In the genomic region with DNA sequence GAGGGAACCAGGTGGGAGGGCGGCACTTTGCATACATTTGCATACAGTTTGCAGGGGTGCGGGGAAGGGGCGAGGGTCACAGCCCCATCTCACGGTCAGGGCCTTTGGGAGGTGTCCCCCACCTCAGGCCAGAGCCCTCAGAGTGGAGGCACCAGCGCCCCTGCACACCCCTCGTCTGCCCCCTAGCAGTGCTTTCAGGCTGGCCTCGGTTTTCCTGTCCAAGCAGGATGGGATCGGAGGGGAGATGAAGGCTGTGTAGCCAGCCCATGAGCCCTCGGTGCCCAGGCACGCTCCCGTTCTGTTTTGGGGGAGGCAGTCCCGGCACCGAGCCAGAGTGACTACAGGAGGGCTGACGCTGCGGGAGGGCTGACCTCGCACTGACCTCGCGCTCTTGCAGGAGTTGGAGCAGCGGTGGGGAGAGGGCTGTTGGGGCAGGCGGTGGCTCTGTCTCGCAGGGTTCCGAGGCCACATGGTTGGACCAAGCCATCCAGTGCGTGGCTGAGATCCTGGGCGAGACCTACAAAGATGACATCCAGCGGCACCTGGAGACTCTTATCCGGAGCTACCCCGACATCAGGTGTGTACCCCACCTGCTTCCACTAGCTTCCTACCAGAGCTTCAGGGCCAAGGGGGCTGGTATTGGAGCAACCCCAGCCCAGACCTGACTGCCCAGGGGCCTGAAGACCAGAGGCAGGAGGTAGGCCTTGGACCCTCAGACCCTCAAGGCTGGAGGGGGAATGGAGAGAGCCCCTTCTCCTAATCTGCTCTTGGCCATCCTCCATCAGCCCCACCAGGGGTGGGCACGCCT, we compare ENCODE assay signal across 1 cellular context.
TF ChIP-seq lines count a peak whose summit lies in the region.

No MANE protein-coding gene starts in this region.

TF ChIP-seq in GM23338, 12 proteins besides CTCF, POLR2A, EP300 and RAD21:
- no peak for TF ChIP-seq EZH2 (IDR thresholded peaks at IDR 0.05; ENCODE audit: low read depth, unreplicated experiment)
- TF ChIP-seq NANOG (IDR thresholded peaks at IDR 0.05; ENCODE audit: borderline replicate concordance): no peak
- TF ChIP-seq, protein P1, sequence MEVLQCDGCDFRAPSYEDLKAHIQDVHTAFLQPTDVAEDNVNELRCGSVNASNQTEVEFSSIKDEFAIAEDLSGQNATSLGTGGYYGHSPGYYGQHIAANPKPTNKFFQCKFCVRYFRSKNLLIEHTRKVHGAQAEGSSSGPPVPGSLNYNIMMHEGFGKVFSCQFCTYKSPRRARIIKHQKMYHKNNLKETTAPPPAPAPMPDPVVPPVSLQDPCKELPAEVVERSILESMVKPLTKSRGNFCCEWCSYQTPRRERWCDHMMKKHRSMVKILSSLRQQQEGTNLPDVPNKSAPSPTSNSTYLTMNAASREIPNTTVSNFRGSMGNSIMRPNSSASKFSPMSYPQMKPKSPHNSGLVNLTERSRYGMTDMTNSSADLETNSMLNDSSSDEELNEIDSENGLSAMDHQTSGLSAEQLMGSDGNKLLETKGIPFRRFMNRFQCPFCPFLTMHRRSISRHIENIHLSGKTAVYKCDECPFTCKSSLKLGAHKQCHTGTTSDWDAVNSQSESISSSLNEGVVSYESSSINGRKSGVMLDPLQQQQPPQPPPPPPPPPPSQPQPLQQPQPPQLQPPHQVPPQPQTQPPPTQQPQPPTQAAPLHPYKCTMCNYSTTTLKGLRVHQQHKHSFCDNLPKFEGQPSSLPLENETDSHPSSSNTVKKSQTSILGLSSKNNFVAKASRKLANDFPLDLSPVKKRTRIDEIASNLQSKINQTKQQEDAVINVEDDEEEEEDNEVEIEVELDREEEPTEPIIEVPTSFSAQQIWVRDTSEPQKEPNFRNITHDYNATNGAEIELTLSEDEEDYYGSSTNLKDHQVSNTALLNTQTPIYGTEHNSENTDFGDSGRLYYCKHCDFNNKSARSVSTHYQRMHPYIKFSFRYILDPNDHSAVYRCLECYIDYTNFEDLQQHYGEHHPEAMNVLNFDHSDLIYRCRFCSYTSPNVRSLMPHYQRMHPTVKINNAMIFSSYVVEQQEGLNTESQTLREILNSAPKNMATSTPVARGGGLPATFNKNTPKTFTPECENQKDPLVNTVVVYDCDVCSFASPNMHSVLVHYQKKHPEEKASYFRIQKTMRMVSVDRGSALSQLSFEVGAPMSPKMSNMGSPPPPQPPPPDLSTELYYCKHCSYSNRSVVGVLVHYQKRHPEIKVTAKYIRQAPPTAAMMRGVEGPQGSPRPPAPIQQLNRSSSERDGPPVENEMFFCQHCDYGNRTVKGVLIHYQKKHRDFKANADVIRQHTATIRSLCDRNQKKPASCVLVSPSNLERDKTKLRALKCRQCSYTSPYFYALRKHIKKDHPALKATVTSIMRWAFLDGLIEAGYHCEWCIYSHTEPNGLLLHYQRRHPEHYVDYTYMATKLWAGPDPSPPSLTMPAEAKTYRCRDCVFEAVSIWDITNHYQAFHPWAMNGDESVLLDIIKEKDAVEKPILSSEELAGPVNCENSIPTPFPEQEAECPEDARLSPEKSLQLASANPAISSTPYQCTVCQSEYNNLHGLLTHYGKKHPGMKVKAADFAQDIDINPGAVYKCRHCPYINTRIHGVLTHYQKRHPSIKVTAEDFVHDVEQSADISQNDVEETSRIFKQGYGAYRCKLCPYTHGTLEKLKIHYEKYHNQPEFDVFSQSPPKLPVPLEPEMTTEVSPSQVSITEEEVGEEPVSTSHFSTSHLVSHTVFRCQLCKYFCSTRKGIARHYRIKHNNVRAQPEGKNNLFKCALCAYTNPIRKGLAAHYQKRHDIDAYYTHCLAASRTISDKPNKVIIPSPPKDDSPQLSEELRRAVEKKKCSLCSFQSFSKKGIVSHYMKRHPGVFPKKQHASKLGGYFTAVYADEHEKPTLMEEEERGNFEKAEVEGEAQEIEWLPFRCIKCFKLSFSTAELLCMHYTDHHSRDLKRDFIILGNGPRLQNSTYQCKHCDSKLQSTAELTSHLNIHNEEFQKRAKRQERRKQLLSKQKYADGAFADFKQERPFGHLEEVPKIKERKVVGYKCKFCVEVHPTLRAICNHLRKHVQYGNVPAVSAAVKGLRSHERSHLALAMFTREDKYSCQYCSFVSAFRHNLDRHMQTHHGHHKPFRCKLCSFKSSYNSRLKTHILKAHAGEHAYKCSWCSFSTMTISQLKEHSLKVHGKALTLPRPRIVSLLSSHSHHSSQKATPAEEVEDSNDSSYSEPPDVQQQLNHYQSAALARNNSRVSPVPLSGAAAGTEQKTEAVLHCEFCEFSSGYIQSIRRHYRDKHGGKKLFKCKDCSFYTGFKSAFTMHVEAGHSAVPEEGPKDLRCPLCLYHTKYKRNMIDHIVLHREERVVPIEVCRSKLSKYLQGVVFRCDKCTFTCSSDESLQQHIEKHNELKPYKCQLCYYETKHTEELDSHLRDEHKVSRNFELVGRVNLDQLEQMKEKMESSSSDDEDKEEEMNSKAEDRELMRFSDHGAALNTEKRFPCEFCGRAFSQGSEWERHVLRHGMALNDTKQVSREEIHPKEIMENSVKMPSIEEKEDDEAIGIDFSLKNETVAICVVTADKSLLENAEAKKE (CRISPR knock-in tag; IDR thresholded peaks at IDR 0.05): no peak
- TF ChIP-seq POLR2AphosphoS5 (IDR thresholded peaks at IDR 0.05; ENCODE audit: low read depth): no peak
- TF ChIP-seq, protein P2, sequence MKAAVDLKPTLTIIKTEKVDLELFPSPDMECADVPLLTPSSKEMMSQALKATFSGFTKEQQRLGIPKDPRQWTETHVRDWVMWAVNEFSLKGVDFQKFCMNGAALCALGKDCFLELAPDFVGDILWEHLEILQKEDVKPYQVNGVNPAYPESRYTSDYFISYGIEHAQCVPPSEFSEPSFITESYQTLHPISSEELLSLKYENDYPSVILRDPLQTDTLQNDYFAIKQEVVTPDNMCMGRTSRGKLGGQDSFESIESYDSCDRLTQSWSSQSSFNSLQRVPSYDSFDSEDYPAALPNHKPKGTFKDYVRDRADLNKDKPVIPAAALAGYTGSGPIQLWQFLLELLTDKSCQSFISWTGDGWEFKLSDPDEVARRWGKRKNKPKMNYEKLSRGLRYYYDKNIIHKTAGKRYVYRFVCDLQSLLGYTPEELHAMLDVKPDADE (IDR thresholded peaks at IDR 0.05): no peak
- no peak for TF ChIP-seq JUNB (IDR thresholded peaks at IDR 0.05; ENCODE audit: unreplicated experiment)
- TF ChIP-seq CREB1 (CRISPR knock-in tag; IDR thresholded peaks at IDR 0.05; ENCODE audit: low read depth): no peak
- TF ChIP-seq, protein P3, sequence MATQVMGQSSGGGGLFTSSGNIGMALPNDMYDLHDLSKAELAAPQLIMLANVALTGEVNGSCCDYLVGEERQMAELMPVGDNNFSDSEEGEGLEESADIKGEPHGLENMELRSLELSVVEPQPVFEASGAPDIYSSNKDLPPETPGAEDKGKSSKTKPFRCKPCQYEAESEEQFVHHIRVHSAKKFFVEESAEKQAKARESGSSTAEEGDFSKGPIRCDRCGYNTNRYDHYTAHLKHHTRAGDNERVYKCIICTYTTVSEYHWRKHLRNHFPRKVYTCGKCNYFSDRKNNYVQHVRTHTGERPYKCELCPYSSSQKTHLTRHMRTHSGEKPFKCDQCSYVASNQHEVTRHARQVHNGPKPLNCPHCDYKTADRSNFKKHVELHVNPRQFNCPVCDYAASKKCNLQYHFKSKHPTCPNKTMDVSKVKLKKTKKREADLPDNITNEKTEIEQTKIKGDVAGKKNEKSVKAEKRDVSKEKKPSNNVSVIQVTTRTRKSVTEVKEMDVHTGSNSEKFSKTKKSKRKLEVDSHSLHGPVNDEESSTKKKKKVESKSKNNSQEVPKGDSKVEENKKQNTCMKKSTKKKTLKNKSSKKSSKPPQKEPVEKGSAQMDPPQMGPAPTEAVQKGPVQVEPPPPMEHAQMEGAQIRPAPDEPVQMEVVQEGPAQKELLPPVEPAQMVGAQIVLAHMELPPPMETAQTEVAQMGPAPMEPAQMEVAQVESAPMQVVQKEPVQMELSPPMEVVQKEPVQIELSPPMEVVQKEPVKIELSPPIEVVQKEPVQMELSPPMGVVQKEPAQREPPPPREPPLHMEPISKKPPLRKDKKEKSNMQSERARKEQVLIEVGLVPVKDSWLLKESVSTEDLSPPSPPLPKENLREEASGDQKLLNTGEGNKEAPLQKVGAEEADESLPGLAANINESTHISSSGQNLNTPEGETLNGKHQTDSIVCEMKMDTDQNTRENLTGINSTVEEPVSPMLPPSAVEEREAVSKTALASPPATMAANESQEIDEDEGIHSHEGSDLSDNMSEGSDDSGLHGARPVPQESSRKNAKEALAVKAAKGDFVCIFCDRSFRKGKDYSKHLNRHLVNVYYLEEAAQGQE (IDR thresholded peaks at IDR 0.05; ENCODE audit: unreplicated experiment): no peak
- TF ChIP-seq EZH2phosphoT487 (IDR thresholded peaks at IDR 0.05; ENCODE audit: unreplicated experiment): no peak
- TF ChIP-seq ZNF331 (CRISPR knock-in tag; IDR thresholded peaks at IDR 0.05; ENCODE audit: low read depth): no peak
- no peak for TF ChIP-seq STAT1 (IDR thresholded peaks at IDR 0.05; ENCODE audit: unreplicated experiment)
- TF ChIP-seq ZNF114 (CRISPR knock-in tag; IDR thresholded peaks at IDR 0.05): no peak
